Comparison of ENCODE assay signal across 15 cellular contexts in genomic region chr4:153542835-153543234, GRCh38.
A peak's percentile ranks its signal among the peaks of the same experiment; 100 is the strongest.
DNase-seq lines count a peak whose midpoint lies in the region; FAIRE-seq and TF ChIP-seq lines count a peak whose summit lies in the region.
"Had no signal": no experiment of that assay in that cellular context is flagged by ENCODE, and none has a peak within 500 bp of the region (broad histone marks: within the 10 kb centered on the region; RNA-seq: fewer than 3 reads in every experiment).

No MANE protein-coding gene starts in this region.

- no peak overlapping the region for H3K9ac ChIP-seq in Loucy (ENCODE audit: low read depth, low read length, poor library complexity, severe bottlenecking)

- H3K27me3 ChIP-seq in DOHH2 (ENCODE audit: control insufficient read depth, low read length) (no peaks in the 10 kb centered on the region), Loucy (ENCODE audit: insufficient read depth, low read length, poor library complexity, severe bottlenecking) (no peaks in the 10 kb centered on the region)
- H3K27me3 ChIP-seq: cardiac muscle cell had no signal

- H3K79me2 ChIP-seq in DOHH2 (ENCODE audit: control insufficient read depth, low read length) (peaks cover 100% of the 10 kb centered on the region), Loucy (ENCODE audit: insufficient read depth, low read length) (peaks cover 99% of the 10 kb centered on the region)

- no peak overlapping the region for H3K27ac ChIP-seq in DOHH2 (ENCODE audit: low read depth, low read length)
- H3K27ac ChIP-seq: cardiac muscle cell, prostate gland had no signal

- FAIRE-seq in GM19239 (lab: Jason Lieb, UNC): no peak
- FAIRE-seq: D721Med, GM18507 had no signal

- H3K9me2 ChIP-seq in DOHH2 (replicated peaks; ENCODE audit: control insufficient read depth, low read length): no peaks in the 10 kb centered on the region
- no peaks in the 10 kb centered on the region for H3K9me2 ChIP-seq in Loucy (replicated peaks; ENCODE audit: low read depth, low read length)

- DNase-seq in choroid plexus epithelial cell (ENCODE audit: low read depth): no peak
- DNase-seq in retinal pigment epithelial cell (ENCODE audit: low read depth): no peak
- no peak for DNase-seq in GM19239 (ENCODE audit: insufficient read length, low spot score)
- no peak for DNase-seq in NCI-H526 (lab: John Stamatoyannopoulos, UW)
- no peak for DNase-seq in stimulated activated naive CD4-positive, alpha-beta T cell treated with Interleukin-2 at 50 U/mL for 16 hours (lab: John Stamatoyannopoulos, UW)
- DNase-seq: mammary epithelial cell; NCI-H2081 treated with DMSO at 0.1 percent for 48 hours; stimulated activated naive CD4-positive, alpha-beta T cell; SW 1271 had no signal

- H3K36me3 ChIP-seq in DOHH2 (ENCODE audit: control insufficient read depth, low read length) (peaks cover 95% of the 10 kb centered on the region), Loucy (ENCODE audit: insufficient read depth, low read length) (peaks cover 42% of the 10 kb centered on the region; the same call in 1 of the 2 replicates)
- H3K36me3 ChIP-seq: cardiac muscle cell, prostate gland had no signal

- H3K4me3 ChIP-seq in DOHH2 (ENCODE audit: low read length): no peak overlapping the region
- H3K4me3 ChIP-seq in Loucy (ENCODE audit: low read length, poor library complexity, severe bottlenecking): no peak overlapping the region
- H3K4me3 ChIP-seq in choroid plexus epithelial cell (ENCODE audit: low read depth, low read length): no peak overlapping the region
- H3K4me3 ChIP-seq in retinal pigment epithelial cell (ENCODE audit: low read length): no peak overlapping the region
- H3K4me3 ChIP-seq: cardiac muscle cell, prostate gland had no signal

- H2AFZ ChIP-seq in Loucy (ENCODE audit: low read length): no peak overlapping the region

- H4K20me1 ChIP-seq in DOHH2 (ENCODE audit: control insufficient read depth, insufficient read depth, low read depth, low read length) (peaks cover 65% of the 10 kb centered on the region), Loucy (ENCODE audit: insufficient read depth, low read length, poor library complexity, severe bottlenecking) (peaks cover 83% of the 10 kb centered on the region)

- TF ChIP-seq CTCF in DOHH2 (IDR thresholded peaks at IDR 0.05; ENCODE audit: low read depth, low read length, poor library complexity, severe bottlenecking): peak; percentile 81
- peak; percentile 64 for TF ChIP-seq CTCF in Loucy (conservative IDR thresholded peaks at IDR 0.05; ENCODE audit: low read length)
- peak; percentile 12 for TF ChIP-seq CTCF in choroid plexus epithelial cell (conservative IDR thresholded peaks at IDR 0.05; ENCODE audit: low read depth, low read length)
- peak; percentile 18 for TF ChIP-seq CTCF in retinal pigment epithelial cell (conservative IDR thresholded peaks at IDR 0.05; ENCODE audit: low read depth, low read length)

- H3K4me2 ChIP-seq in DOHH2 (ENCODE audit: low read length): no peak overlapping the region
- no peak overlapping the region for H3K4me2 ChIP-seq in Loucy (ENCODE audit: low read depth, low read length, poor library complexity, severe bottlenecking)

- peaks cover 44% of the 10 kb centered on the region for H3K4me1 ChIP-seq in DOHH2 (ENCODE audit: control insufficient read depth, low read length)
- peaks cover 13% of the 10 kb centered on the region for H3K4me1 ChIP-seq in Loucy (ENCODE audit: insufficient read depth, low read length, poor library complexity, severe bottlenecking)
- H3K4me1 ChIP-seq: prostate gland had no signal

- H3K9me3 ChIP-seq in DOHH2 (ENCODE audit: control insufficient read depth, insufficient read depth, low read length): no peaks in the 10 kb centered on the region
- H3K9me3 ChIP-seq in Loucy (ENCODE audit: insufficient read depth, low read depth, low read length): no peaks in the 10 kb centered on the region
- H3K9me3 ChIP-seq: prostate gland had no signal

- H3F3A ChIP-seq in DOHH2 (ENCODE audit: control insufficient read depth, insufficient read depth): peaks cover 51% of the 10 kb centered on the region
- no peaks in the 10 kb centered on the region for H3F3A ChIP-seq in Loucy (ENCODE audit: low read depth)

Comparison
In these comparisons a context has a peak if more than half of its experiments do, and no peak if none do; other contexts are left out.
1. CTCF ChIP-seq: peak in every context shown above with its lines; median percentile 81 in DOHH2; 64 in Loucy; 18 in retinal pigment epithelial cell; 12 in choroid plexus epithelial cell.